Comparison of ENCODE assay signal across 2 cellular contexts in genomic region chr7:100489824-100490223, GRCh38.
TF ChIP-seq lines count a peak whose summit lies in the region.

No MANE protein-coding gene starts in this region.

TF ChIP-seq in IMR-90, 13 proteins besides CTCF, POLR2A, EP300 and RAD21:
- TF ChIP-seq NFE2L2 (IDR thresholded peaks at IDR 0.05; ENCODE audit: low read depth, low read length): no peak
- no peak for TF ChIP-seq SMC3 (IDR thresholded peaks at IDR 0.05; ENCODE audit: low read depth, low read length)
- TF ChIP-seq USF2 (IDR thresholded peaks at IDR 0.05; ENCODE audit: low read depth, low read length): no peak
- 0 out of 2 replicates have a peak, but pooled peaks have one; percentile 29 for TF ChIP-seq MXI1 (IDR thresholded peaks at IDR 0.05; ENCODE audit: borderline replicate concordance, low read depth, low read length)
- peak; percentile 93 for TF ChIP-seq MAZ (IDR thresholded peaks at IDR 0.05; ENCODE audit: borderline replicate concordance, low read depth, low read length)
- TF ChIP-seq RCOR1 (IDR thresholded peaks at IDR 0.05; ENCODE audit: insufficient replicate concordance, low read length): no peak
- peak; percentile 53; the same call in 1 of the 2 replicates for TF ChIP-seq RFX5 (IDR thresholded peaks at IDR 0.05; ENCODE audit: low read depth, low read length)
- TF ChIP-seq CHD1 (IDR thresholded peaks at IDR 0.05; ENCODE audit: low read depth, low read length): no peak
- TF ChIP-seq ELK1 (IDR thresholded peaks at IDR 0.05; ENCODE audit: borderline replicate concordance, low read depth, low read length): no peak
TF ChIP-seq in IMR-90: peak in this region for 3.

TF ChIP-seq in GM12878, 131 proteins besides CTCF, POLR2A, EP300 and RAD21:
- peak; percentile 97 for TF ChIP-seq BMI1 (IDR thresholded peaks at IDR 0.05; ENCODE audit: borderline replicate concordance)
- TF ChIP-seq RFX5 (IDR thresholded peaks at IDR 0.05; ENCODE audit: low read depth, low read length): 0 out of 2 replicates have a peak, but pooled peaks have one; percentile 39
- TF ChIP-seq YY1 (IDR thresholded peaks at IDR 0.05; ENCODE audit: low read depth, low read length): no peak
